ENCODE assay signal across 8 cellular contexts in genomic region chr5:8908055-8908683, GRCh38.
DNase-seq lines count a peak whose midpoint lies in the region; ATAC-seq and TF ChIP-seq lines count a peak whose summit lies in the region.

No MANE protein-coding gene starts in this region.

- no peaks in the 10 kb centered on the region for H3K27me3 Mint-ChIP-seq in naive thymus-derived CD8-positive, alpha-beta T cell
- no peaks in the 10 kb centered on the region for H3K27me3 Mint-ChIP-seq in T-helper 2 cell treated with Interferon-gamma antibody and Interleukin-4, amounts not matched to agents 5 μg/mL and 100 μg/mL, for 36 hours (ENCODE audit: low read depth)

- H3K27me3 ChIP-seq in BJ (ENCODE audit: control insufficient read depth, insufficient read depth, low read length) (no peaks in the 10 kb centered on the region), hepatocyte (no peaks in the 10 kb centered on the region)

- H3K9me3 Mint-ChIP-seq in naive thymus-derived CD8-positive, alpha-beta T cell = peaks cover 0 to 24% (median 11%) of the 10 kb centered on the region in 9 donors
- H3K9me3 Mint-ChIP-seq in T-helper 2 cell treated with Interferon-gamma antibody and Interleukin-4, amounts not matched to agents 5 μg/mL and 100 μg/mL, for 36 hours = peaks cover 18% of the 10 kb centered on the region

- DNase-seq in BJ (ENCODE audit: low read depth) (no peak), SW480 (ENCODE audit: low spot score) (peak; percentile 16), hepatocyte (ENCODE audit: low spot score) (peak; percentile 62), NCI-H146 (lab: John Stamatoyannopoulos, UW) (no peak)
- no peak for DNase-seq in naive thymus-derived CD8-positive, alpha-beta T cell
- no peak for DNase-seq in T-helper 2 cell treated with Interferon-gamma antibody and Interleukin-4, amounts not matched to agents 5 μg/mL and 100 μg/mL, for 36 hours (ENCODE audit: low spot score)

- peak; percentile 74 for ATAC-seq in GM18498 (IDR thresholded peaks at IDR 0.05; ENCODE audit: unreplicated experiment)
- ATAC-seq in HG03432 (IDR thresholded peaks at IDR 0.05; ENCODE audit: unreplicated experiment) = peak; percentile 79
- ATAC-seq in naive thymus-derived CD8-positive, alpha-beta T cell = no peak

- no peak overlapping the region for H3K4me2 ChIP-seq in hepatocyte

- no peaks in the 10 kb centered on the region for H3K79me2 ChIP-seq in hepatocyte

- H2AFZ ChIP-seq in hepatocyte = no peak overlapping the region

- H3K4me1 Mint-ChIP-seq in naive thymus-derived CD8-positive, alpha-beta T cell = no peaks in the 10 kb centered on the region
- H3K4me1 Mint-ChIP-seq in T-helper 2 cell treated with Interferon-gamma antibody and Interleukin-4, amounts not matched to agents 5 μg/mL and 100 μg/mL, for 36 hours (ENCODE audit: low read depth) = no peaks in the 10 kb centered on the region

- CTCF ChIA-PET in BJ (lab: Yijun Ruan, JAX) = interaction anchor here (0.7 to 2.5 kb wide), 13 partner anchors 9 to 72 kb away, joined by 3 to 12 read pairs (median 4); no protein-coding TSS in a partner anchor

- H3K27ac Mint-ChIP-seq in naive thymus-derived CD8-positive, alpha-beta T cell = no peak overlapping the region
- H3K27ac Mint-ChIP-seq in T-helper 2 cell treated with Interferon-gamma antibody and Interleukin-4, amounts not matched to agents 5 μg/mL and 100 μg/mL, for 36 hours = no peak overlapping the region

- no peaks in the 10 kb centered on the region for H3K36me3 Mint-ChIP-seq in naive thymus-derived CD8-positive, alpha-beta T cell
- H3K36me3 Mint-ChIP-seq in T-helper 2 cell treated with Interferon-gamma antibody and Interleukin-4, amounts not matched to agents 5 μg/mL and 100 μg/mL, for 36 hours (ENCODE audit: low read depth) = no peaks in the 10 kb centered on the region

- H3K4me1 ChIP-seq in hepatocyte (ENCODE audit: insufficient read depth) = no peaks in the 10 kb centered on the region

- no peaks in the 10 kb centered on the region for H4K20me1 ChIP-seq in hepatocyte (ENCODE audit: insufficient read depth, poor library complexity, severe bottlenecking)

- H3K4me3 ChIP-seq in BJ (ENCODE audit: low read depth, low read length) (no peak overlapping the region), hepatocyte (no peak overlapping the region)

- H3K36me3 ChIP-seq in BJ (ENCODE audit: control insufficient read depth, insufficient read depth, low read length) (no peaks in the 10 kb centered on the region), hepatocyte (replicated peaks; ENCODE audit: insufficient read depth, low read depth) (no peaks in the 10 kb centered on the region)

- 48% methylated on average over 7 of the region's 7 CpGs for WGBS in hepatocyte (ENCODE audit: low lambda C conversion rate, missing lambda C conversion rate)

- POLR2A ChIA-PET in BJ (lab: Charles Lee) = no interaction called here
- POLR2A ChIA-PET in naive thymus-derived CD8-positive, alpha-beta T cell (lab: Charles Lee) = no interaction called here

- no peaks in the 10 kb centered on the region for H3K9me3 ChIP-seq in hepatocyte (ENCODE audit: low read depth)

- TF ChIP-seq CTCF in BJ (IDR thresholded peaks at IDR 0.05; ENCODE audit: insufficient read depth, low read depth, low read length) (peak; percentile 82), hepatocyte (IDR thresholded peaks at IDR 0.05; ENCODE audit: poor library complexity) (peak; percentile 66)

- no peaks in the 10 kb centered on the region for H3K9me2 ChIP-seq in hepatocyte (replicated peaks; ENCODE audit: insufficient read depth)

- no peak overlapping the region for H3K4me3 Mint-ChIP-seq in naive thymus-derived CD8-positive, alpha-beta T cell
- no peak overlapping the region for H3K4me3 Mint-ChIP-seq in T-helper 2 cell treated with Interferon-gamma antibody and Interleukin-4, amounts not matched to agents 5 μg/mL and 100 μg/mL, for 36 hours

- no peak overlapping the region for H3K27ac ChIP-seq in hepatocyte

Comparison
In these comparisons a context has a peak if more than half of its experiments do, and no peak if none do; other contexts are left out.
1. DNase-seq: peak in SW480 (single experiment) and hepatocyte (single experiment); none in BJ (single experiment), NCI-H146 (single experiment), naive thymus-derived CD8-positive, alpha-beta T cell (0 of 10) and T-helper 2 cell treated with Interferon-gamma antibody and Interleukin-4, amounts not matched to agents 5 μg/mL and 100 μg/mL, for 36 hours (single experiment).
2. ATAC-seq: peak in GM18498 (single experiment) and HG03432 (single experiment); none in naive thymus-derived CD8-positive, alpha-beta T cell (0 of 2).